1 cellular context compared by ENCODE assay signal in genomic region chr22:50306753-50307749, GRCh38.
TF ChIP-seq lines count a peak whose summit lies in the region.

Gene PLXNB2, minus strand, starts transcription at chr22:50307646. Its CDS starts 17,062 bp downstream, at chr22:50290584.

TF ChIP-seq in IMR-90, 13 proteins besides CTCF, POLR2A, EP300 and RAD21:
- TF ChIP-seq NFE2L2 (IDR thresholded peaks at IDR 0.05; ENCODE audit: low read depth, low read length) (no peak), RFX5 (IDR thresholded peaks at IDR 0.05; ENCODE audit: low read depth, low read length) (no peak), USF2 (IDR thresholded peaks at IDR 0.05; ENCODE audit: low read depth, low read length) (no peak), FOS (IDR thresholded peaks at IDR 0.05; ENCODE audit: low read depth, low read length) (no peak), BHLHE40 (IDR thresholded peaks at IDR 0.05; ENCODE audit: low read depth, low read length) (no peak), MAZ (IDR thresholded peaks at IDR 0.05; ENCODE audit: borderline replicate concordance, low read depth, low read length) (peak; percentile 93), RCOR1 (IDR thresholded peaks at IDR 0.05; ENCODE audit: insufficient replicate concordance, low read length) (no peak), CHD1 (IDR thresholded peaks at IDR 0.05; ENCODE audit: low read depth, low read length) (no peak), SMC3 (IDR thresholded peaks at IDR 0.05; ENCODE audit: low read depth, low read length) (no peak), MAFK (IDR thresholded peaks at IDR 0.05; ENCODE audit: low read depth, low read length) (no peak), CEBPB (IDR thresholded peaks at IDR 0.05; ENCODE audit: low read depth, low read length) (no peak), MXI1 (IDR thresholded peaks at IDR 0.05; ENCODE audit: borderline replicate concordance, low read depth, low read length) (peak; percentile 42; the same call in 1 of the 2 replicates)
- TF ChIP-seq, protein P1, sequence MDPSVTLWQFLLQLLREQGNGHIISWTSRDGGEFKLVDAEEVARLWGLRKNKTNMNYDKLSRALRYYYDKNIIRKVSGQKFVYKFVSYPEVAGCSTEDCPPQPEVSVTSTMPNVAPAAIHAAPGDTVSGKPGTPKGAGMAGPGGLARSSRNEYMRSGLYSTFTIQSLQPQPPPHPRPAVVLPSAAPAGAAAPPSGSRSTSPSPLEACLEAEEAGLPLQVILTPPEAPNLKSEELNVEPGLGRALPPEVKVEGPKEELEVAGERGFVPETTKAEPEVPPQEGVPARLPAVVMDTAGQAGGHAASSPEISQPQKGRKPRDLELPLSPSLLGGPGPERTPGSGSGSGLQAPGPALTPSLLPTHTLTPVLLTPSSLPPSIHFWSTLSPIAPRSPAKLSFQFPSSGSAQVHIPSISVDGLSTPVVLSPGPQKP (IDR thresholded peaks at IDR 0.05; ENCODE audit: borderline replicate concordance, low read depth, low read length) = no peak
